Comparison of ENCODE assay signal across 1 cellular context in genomic region chr7:24971333-24972165, GRCh38.
TF ChIP-seq lines count a peak whose summit lies in the region.

No MANE protein-coding gene starts in this region.

TF ChIP-seq in K562, 482 proteins besides CTCF, POLR2A, EP300 and RAD21 (continued from another document and continues in another):
- TF ChIP-seq, protein P1, sequence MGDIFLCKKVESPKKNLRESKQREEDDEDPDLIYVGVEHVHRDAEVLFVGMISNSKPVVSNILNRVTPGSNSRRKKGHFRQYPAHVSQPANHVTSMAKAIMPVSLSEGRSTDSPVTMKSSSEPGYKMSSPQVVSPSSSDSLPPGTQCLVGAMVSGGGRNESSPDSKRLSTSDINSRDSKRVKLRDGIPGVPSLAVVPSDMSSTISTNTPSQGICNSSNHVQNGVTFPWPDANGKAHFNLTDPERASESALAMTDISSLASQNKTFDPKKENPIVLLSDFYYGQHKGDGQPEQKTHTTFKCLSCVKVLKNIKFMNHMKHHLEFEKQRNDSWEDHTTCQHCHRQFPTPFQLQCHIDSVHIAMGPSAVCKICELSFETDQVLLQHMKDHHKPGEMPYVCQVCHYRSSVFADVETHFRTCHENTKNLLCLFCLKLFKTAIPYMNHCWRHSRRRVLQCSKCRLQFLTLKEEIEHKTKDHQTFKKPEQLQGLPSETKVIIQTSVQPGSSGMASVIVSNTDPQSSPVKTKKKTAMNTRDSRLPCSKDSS (IDR thresholded peaks at IDR 0.05; ENCODE audit: low read depth, partially characterized antibody): no peak
- TF ChIP-seq FOXP1 (CRISPR knock-in tag; IDR thresholded peaks at IDR 0.05): no peak
- no peak for TF ChIP-seq TCF7L2 (IDR thresholded peaks at IDR 0.05; ENCODE audit: low read depth, low read length)
- TF ChIP-seq JUND (IDR thresholded peaks at IDR 0.05; ENCODE audit: borderline replicate concordance, low read depth, low read length): peak; percentile 16; the same call in 1 of the 2 replicates
- TF ChIP-seq JUND (tag; IDR thresholded peaks at IDR 0.05; ENCODE audit: borderline replicate concordance, low read depth, low read length): no peak
- TF ChIP-seq FIP1L1 (IDR thresholded peaks at IDR 0.05; ENCODE audit: low read depth, low read length, poor library complexity, severe bottlenecking): no peak
- TF ChIP-seq TEAD4 (IDR thresholded peaks at IDR 0.05; ENCODE audit: low read length): peak; percentile 44; the same call in 1 of the 2 replicates
- TF ChIP-seq TEAD4 (CRISPR knock-in tag; IDR thresholded peaks at IDR 0.05; ENCODE audit: borderline replicate concordance): no peak
- no peak for TF ChIP-seq SMARCB1 (IDR thresholded peaks at IDR 0.05; ENCODE audit: insufficient read length, low read depth)
- peak; percentile 50; the same call in 1 of the 2 replicates for TF ChIP-seq TOE1 (IDR thresholded peaks at IDR 0.05; ENCODE audit: borderline replicate concordance)
- TF ChIP-seq TOE1 (CRISPR knock-in tag; IDR thresholded peaks at IDR 0.05; ENCODE audit: borderline replicate concordance, low read depth): no peak
- TF ChIP-seq ZBTB8A (IDR thresholded peaks at IDR 0.05; ENCODE audit: partially characterized antibody): no peak
- no peak for TF ChIP-seq XRCC4 (IDR thresholded peaks at IDR 0.05; ENCODE audit: extremely low read depth, insufficient read depth, insufficient read length)
- no peak for TF ChIP-seq HNRNPUL1 (IDR thresholded peaks at IDR 0.05; ENCODE audit: low read length)
- TF ChIP-seq ZNF354B (CRISPR knock-in tag; IDR thresholded peaks at IDR 0.05): no peak
- TF ChIP-seq XRCC3 (IDR thresholded peaks at IDR 0.05): no peak
- TF ChIP-seq MTA2 (IDR thresholded peaks at IDR 0.05; ENCODE audit: low read depth): no peak
- TF ChIP-seq MBD2 (IDR thresholded peaks at IDR 0.05; ENCODE audit: borderline replicate concordance, low read depth): no peak
- TF ChIP-seq HDAC3 (IDR thresholded peaks at IDR 0.05; ENCODE audit: borderline replicate concordance, partially characterized antibody): no peak
- no peak for TF ChIP-seq TEAD1 (CRISPR knock-in tag; IDR thresholded peaks at IDR 0.05)
- TF ChIP-seq ZKSCAN8 (CRISPR knock-in tag; IDR thresholded peaks at IDR 0.05): no peak
- TF ChIP-seq ZNF197 (CRISPR knock-in tag; IDR thresholded peaks at IDR 0.05; ENCODE audit: low read depth): no peak
- no peak for TF ChIP-seq ZNF586 (CRISPR knock-in tag; conservative IDR thresholded peaks at IDR 0.05)
- TF ChIP-seq VEZF1 (CRISPR knock-in tag; IDR thresholded peaks at IDR 0.05): peak; percentile 49; the same call in 1 of the 2 replicates
- no peak; the same call in 1 of the 2 replicates for TF ChIP-seq USF2 (CRISPR knock-in tag; IDR thresholded peaks at IDR 0.05)
- no peak for TF ChIP-seq SP2 (IDR thresholded peaks at IDR 0.05; ENCODE audit: extremely low read depth, low read depth, low read length, poor library complexity, severe bottlenecking)
- TF ChIP-seq EHMT2 (IDR thresholded peaks at IDR 0.05): no peak
- no peak for TF ChIP-seq ZNF143 (CRISPR knock-in tag; IDR thresholded peaks at IDR 0.05)
- peak; percentile 49; the same call in 1 of the 2 replicates for TF ChIP-seq CBFA2T3 (IDR thresholded peaks at IDR 0.05)
- TF ChIP-seq CLOCK (CRISPR knock-in tag; IDR thresholded peaks at IDR 0.05; ENCODE audit: borderline replicate concordance): no peak
- TF ChIP-seq HMG20A (CRISPR knock-in tag; conservative IDR thresholded peaks at IDR 0.05): no peak
- TF ChIP-seq ZNF347 (CRISPR knock-in tag; IDR thresholded peaks at IDR 0.05; ENCODE audit: low read depth): no peak
- no peak for TF ChIP-seq MTF1 (CRISPR knock-in tag; IDR thresholded peaks at IDR 0.05; ENCODE audit: borderline replicate concordance)
- no peak for TF ChIP-seq ZNF224 (CRISPR knock-in tag; IDR thresholded peaks at IDR 0.05)
- TF ChIP-seq CUX1 (CRISPR knock-in tag; IDR thresholded peaks at IDR 0.05): no peak
- no peak for TF ChIP-seq GABPB1 (CRISPR knock-in tag; IDR thresholded peaks at IDR 0.05)
- no peak for TF ChIP-seq ZNF408 (CRISPR knock-in tag; IDR thresholded peaks at IDR 0.05; ENCODE audit: low read depth)
- TF ChIP-seq ATF3 (IDR thresholded peaks at IDR 0.05): peak; percentile 9; the same call in 1 of the 2 replicates
- TF ChIP-seq ATF3 (CRISPR knock-in tag; conservative IDR thresholded peaks at IDR 0.05): no peak
- no peak for TF ChIP-seq CAMTA2 (CRISPR knock-in tag; conservative IDR thresholded peaks at IDR 0.05)
- TF ChIP-seq, protein P2, sequence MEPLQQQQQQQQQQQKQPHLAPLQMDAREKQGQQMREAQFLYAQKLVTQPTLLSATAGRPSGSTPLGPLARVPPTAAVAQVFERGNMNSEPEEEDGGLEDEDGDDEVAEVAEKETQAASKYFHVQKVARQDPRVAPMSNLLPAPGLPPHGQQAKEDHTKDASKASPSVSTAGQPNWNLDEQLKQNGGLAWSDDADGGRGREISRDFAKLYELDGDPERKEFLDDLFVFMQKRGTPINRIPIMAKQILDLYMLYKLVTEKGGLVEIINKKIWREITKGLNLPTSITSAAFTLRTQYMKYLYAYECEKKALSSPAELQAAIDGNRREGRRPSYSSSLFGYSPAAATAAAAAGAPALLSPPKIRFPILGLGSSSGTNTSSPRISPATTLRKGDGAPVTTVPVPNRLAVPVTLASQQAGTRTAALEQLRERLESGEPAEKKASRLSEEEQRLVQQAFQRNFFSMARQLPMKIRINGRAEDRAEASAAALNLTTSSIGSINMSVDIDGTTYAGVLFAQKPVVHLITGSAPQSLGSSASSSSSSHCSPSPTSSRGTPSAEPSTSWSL (CRISPR knock-in tag; IDR thresholded peaks at IDR 0.05; ENCODE audit: borderline replicate concordance): no peak
- no peak for TF ChIP-seq ASH1L (IDR thresholded peaks at IDR 0.05; ENCODE audit: borderline replicate concordance, low read depth, partially characterized antibody)
- TF ChIP-seq, protein P3, sequence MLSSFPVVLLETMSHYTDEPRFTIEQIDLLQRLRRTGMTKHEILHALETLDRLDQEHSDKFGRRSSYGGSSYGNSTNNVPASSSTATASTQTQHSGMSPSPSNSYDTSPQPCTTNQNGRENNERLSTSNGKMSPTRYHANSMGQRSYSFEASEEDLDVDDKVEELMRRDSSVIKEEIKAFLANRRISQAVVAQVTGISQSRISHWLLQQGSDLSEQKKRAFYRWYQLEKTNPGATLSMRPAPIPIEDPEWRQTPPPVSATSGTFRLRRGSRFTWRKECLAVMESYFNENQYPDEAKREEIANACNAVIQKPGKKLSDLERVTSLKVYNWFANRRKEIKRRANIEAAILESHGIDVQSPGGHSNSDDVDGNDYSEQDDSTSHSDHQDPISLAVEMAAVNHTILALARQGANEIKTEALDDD (IDR thresholded peaks at IDR 0.05): no peak
- peak; percentile 79 for TF ChIP-seq BHLHE40 (IDR thresholded peaks at IDR 0.05; ENCODE audit: low read length)
- TF ChIP-seq, protein P4, sequence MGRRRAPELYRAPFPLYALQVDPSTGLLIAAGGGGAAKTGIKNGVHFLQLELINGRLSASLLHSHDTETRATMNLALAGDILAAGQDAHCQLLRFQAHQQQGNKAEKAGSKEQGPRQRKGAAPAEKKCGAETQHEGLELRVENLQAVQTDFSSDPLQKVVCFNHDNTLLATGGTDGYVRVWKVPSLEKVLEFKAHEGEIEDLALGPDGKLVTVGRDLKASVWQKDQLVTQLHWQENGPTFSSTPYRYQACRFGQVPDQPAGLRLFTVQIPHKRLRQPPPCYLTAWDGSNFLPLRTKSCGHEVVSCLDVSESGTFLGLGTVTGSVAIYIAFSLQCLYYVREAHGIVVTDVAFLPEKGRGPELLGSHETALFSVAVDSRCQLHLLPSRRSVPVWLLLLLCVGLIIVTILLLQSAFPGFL (CRISPR knock-in tag; IDR thresholded peaks at IDR 0.05): no peak
- peak; percentile 70; the same call in 1 of the 2 replicates for TF ChIP-seq MITF (IDR thresholded peaks at IDR 0.05)
- no peak for TF ChIP-seq BMI1 (IDR thresholded peaks at IDR 0.05; ENCODE audit: low read length)
- TF ChIP-seq SREBF1 (IDR thresholded peaks at IDR 0.05; ENCODE audit: borderline replicate concordance, low read depth, low read length): no peak
